Comparison of ENCODE assay signal across 8 cellular contexts in genomic region chr17:77107506-77108433, GRCh38. TPM values are rescaled to one million over a fixed set of nuclear protein-coding genes. Genes with fewer than 3 reads are reported as not detected.
DNase-seq lines count a peak whose midpoint lies in the region; ATAC-seq and FAIRE-seq lines count a peak whose summit lies in the region.
"Had no signal": no experiment of that assay in that cellular context is flagged by ENCODE, and none has a peak within 500 bp of the region (broad histone marks: within the 10 kb centered on the region; RNA-seq: fewer than 3 reads in every experiment).

No MANE protein-coding gene starts in this region.

- no peaks in the 10 kb centered on the region for H3K36me3 ChIP-seq in H7 (replicated peaks; ENCODE audit: control insufficient read depth, insufficient read depth, low read length)
- H3K36me3 ChIP-seq: SJSA1 had no signal

- ATAC-seq in HG03439 (IDR thresholded peaks at IDR 0.05; ENCODE audit: unreplicated experiment) (peak; percentile 60), HG03460 (IDR thresholded peaks at IDR 0.05; ENCODE audit: unreplicated experiment) (no peak)

- H3K27me3 ChIP-seq in H7 (ENCODE audit: control insufficient read depth, insufficient read depth, low read length), result no peaks in the 10 kb centered on the region
- H3K27me3 ChIP-seq: SJSA1 had no signal

- no peak overlapping the region for H3K4me3 ChIP-seq in H7 (ENCODE audit: insufficient read depth, low read depth, low read length)
- H3K4me3 ChIP-seq: SJSA1 had no signal

- DNase-seq in GM19239 (ENCODE audit: insufficient read length, low spot score), result no peak
- DNase-seq in activated naive CD8-positive, alpha-beta T cell treated with anti-CD3 and anti-CD28 coated beads, Interleukin-2, amount 50 U/mL, for 16 hours (ENCODE audit: low read depth, low spot score), result peak; percentile 35
- peak in 2 of 3 experiments; percentile 32 to 50 for DNase-seq in stimulated activated CD4-positive, alpha-beta T cell treated with anti-CD3 and anti-CD28 coated beads, TNF-alpha, amount 100 ng/mL, for 24 hours (ENCODE audit: low read depth in 3 of 3)
- DNase-seq in DMS153 treated with DMSO at 0.1 percent for 48 hours (lab: John Stamatoyannopoulos, UW; ENCODE audit: unreplicated experiment), result no peak
- no peak for DNase-seq in H7

- FAIRE-seq in GM19239 (lab: Jason Lieb, UNC), result peak; percentile 21

RNA-seq across cellular contexts. Expression of gene SEC14L1, which starts 33.0 kb away (rescaled TPM):
- 45.9 and 68.3 TPM in 2 replicates for total RNA-seq in H7 (2014; rRNA removed; shearing (Covaris generic))

Comparison
In these comparisons a context has a peak if more than half of its experiments do, and no peak if none do; other contexts are left out.
1. DNase-seq: peak in activated naive CD8-positive, alpha-beta T cell treated with anti-CD3 and anti-CD28 coated beads, Interleukin-2, amount 50 U/mL, for 16 hours (single experiment) and stimulated activated CD4-positive, alpha-beta T cell treated with anti-CD3 and anti-CD28 coated beads, TNF-alpha, amount 100 ng/mL, for 24 hours (2 of 3); none in GM19239 (single experiment), DMS153 treated with DMSO at 0.1 percent for 48 hours (single experiment) and H7 (single experiment).